16 cellular contexts compared by ENCODE assay signal in the genomic region with DNA sequence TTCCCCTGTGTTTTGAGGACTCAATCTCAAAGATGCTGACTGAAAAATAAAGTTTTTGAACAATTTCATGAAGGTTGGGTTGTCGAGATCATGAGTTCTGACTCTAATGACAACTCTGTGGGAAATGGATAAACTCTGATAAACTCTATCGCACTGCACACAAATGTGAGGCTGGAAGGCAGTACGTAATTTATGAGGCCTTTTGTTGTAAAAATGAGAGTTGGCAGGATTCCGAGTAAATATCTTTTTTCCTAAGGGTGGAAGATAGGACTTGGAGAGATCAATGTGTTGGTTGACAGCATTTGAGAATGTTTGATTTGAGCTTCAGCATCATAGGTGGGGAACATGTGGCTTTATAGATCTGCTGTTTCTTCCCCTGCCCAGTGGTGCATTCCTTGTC.
A peak's percentile ranks its signal among the peaks of the same experiment; 100 is the strongest.
DNase-seq lines count a peak whose midpoint lies in the region; ATAC-seq and TF ChIP-seq lines count a peak whose summit lies in the region.
"Had no signal": no experiment of that assay in that cellular context is flagged by ENCODE, and none has a peak within 500 bp of the region (broad histone marks: within the 10 kb centered on the region; RNA-seq: fewer than 3 reads in every experiment).

No MANE protein-coding gene starts in this region.

- DNase-seq in colonic mucosa (no peak), activated gamma-delta T cell (lab: John Stamatoyannopoulos, UW) (no peak), AML-193 (lab: John Stamatoyannopoulos, UW) (no peak)
- DNase-seq in central memory CD4-positive, alpha-beta T cell, result no peak
- DNase-seq: activated CD4-positive, alpha-beta T cell treated with anti-CD3 and anti-CD28 coated beads for 1 hour; endodermal cell; H9; KBM-7; mesendoderm; stimulated activated CD4-positive, alpha-beta T cell treated with anti-CD3 and anti-CD28 coated beads, Interleukin-4, amount 100 ng/mL, for 4 hours; T-cell had no signal

- H3K36me3 ChIP-seq in KMS-11 (ENCODE audit: insufficient read depth), result no peaks in the 10 kb centered on the region
- H3K36me3 ChIP-seq in colonic mucosa, result no peaks in the 10 kb centered on the region
- H3K36me3 ChIP-seq in muscle layer of duodenum (ENCODE audit: control insufficient read depth in 1 of 2, insufficient read depth in 2 of 2, low read length in 2 of 2), result no peaks in the 10 kb centered on the region
- H3K36me3 ChIP-seq: neutrophil had no signal

- H3K79me2 ChIP-seq in KMS-11 (ENCODE audit: insufficient read depth, low read depth), result no peaks in the 10 kb centered on the region

- intact Hi-C loops in colonic mucosa (cut with DNase I), result no loop called here

- no peak overlapping the region for H2AFZ ChIP-seq in KMS-11 (ENCODE audit: low read depth)

- no peak overlapping the region for H3K27ac ChIP-seq in KMS-11
- H3K27ac ChIP-seq in colonic mucosa, result peak overlapping the region; percentile 80
- peak overlapping the region; percentile 56 for H3K27ac ChIP-seq in muscle layer of duodenum (ENCODE audit: low read length)
- H3K27ac ChIP-seq: neutrophil had no signal

- TF ChIP-seq CTCF in KMS-11 (conservative IDR thresholded peaks at IDR 0.05; ENCODE audit: low read depth, low read length), result no peak
- no peak for TF ChIP-seq CTCF in colonic mucosa (IDR thresholded peaks at IDR 0.05)

- ATAC-seq in GM19395 (IDR thresholded peaks at IDR 0.05; ENCODE audit: unreplicated experiment), result peak; percentile 8
- ATAC-seq in GM21367 (IDR thresholded peaks at IDR 0.05; ENCODE audit: unreplicated experiment), result no peak
- ATAC-seq: T-cell had no signal

- H3K4me3 ChIP-seq in KMS-11 (IDR thresholded peaks at IDR 0.05; ENCODE audit: insufficient read depth, low read depth, low read length), result no peak overlapping the region
- no peak overlapping the region for H3K4me3 ChIP-seq in colonic mucosa
- no peak overlapping the region for H3K4me3 ChIP-seq in muscle layer of duodenum (ENCODE audit: low read depth in 1 of 2, low read length in 2 of 2)

- peak overlapping the region; percentile 12; the same call in 1 of the 2 replicates for H3K4me2 ChIP-seq in KMS-11

- H3K9me3 ChIP-seq in colonic mucosa, result no peaks in the 10 kb centered on the region
- no peaks in the 10 kb centered on the region for H3K9me3 ChIP-seq in muscle layer of duodenum (ENCODE audit: control insufficient read depth in 1 of 2, low read length in 2 of 2)
- H3K9me3 ChIP-seq: neutrophil had no signal

- H4K20me1 ChIP-seq in KMS-11 (ENCODE audit: insufficient read depth), result no peaks in the 10 kb centered on the region

- H3K4me1 ChIP-seq in KMS-11 (ENCODE audit: low read depth, poor library complexity, severe bottlenecking) (peaks cover 48% of the 10 kb centered on the region), colonic mucosa (peaks cover 18% of the 10 kb centered on the region), muscle layer of duodenum (ENCODE audit: control insufficient read depth in 1 of 2, insufficient read depth in 2 of 2, low read length in 2 of 2) (peaks cover 14 to 37% of the 10 kb centered on the region in 2 donors)

- H3K27me3 ChIP-seq in KMS-11 (ENCODE audit: insufficient read depth, low read depth) (no peaks in the 10 kb centered on the region), colonic mucosa (no peaks in the 10 kb centered on the region), muscle layer of duodenum (ENCODE audit: low read depth, low read length) (no peaks in the 10 kb centered on the region)
- H3K27me3 ChIP-seq: neutrophil had no signal

- no peak overlapping the region for H3K9ac ChIP-seq in KMS-11
- peak overlapping the region in 1 of 2 donors; percentile 69 for H3K9ac ChIP-seq in colonic mucosa (ENCODE audit: low read depth in 2 of 2, low read length in 2 of 2)
